14 cellular contexts compared by ENCODE assay signal in genomic region chr2:170013802-170014551, GRCh38.
DNase-seq lines count a peak whose midpoint lies in the region; ATAC-seq, FAIRE-seq and TF ChIP-seq lines count a peak whose summit lies in the region.
"Had no signal": no experiment of that assay in that cellular context is flagged by ENCODE, and none has a peak within 500 bp of the region (broad histone marks: within the 10 kb centered on the region; RNA-seq: fewer than 3 reads in every experiment).

No MANE protein-coding gene starts in this region.

- H3K36me3 Mint-ChIP-seq in GM23338 (ENCODE audit: low read depth) (no peaks in the 10 kb centered on the region), endothelial cell (ENCODE audit: low read depth, unreplicated experiment) (no peaks in the 10 kb centered on the region)

- FAIRE-seq in HepG2 (lab: Jason Lieb, UNC): no peak

- H2BK15ac ChIP-seq in neuronal stem cell (ENCODE audit: low read length): no peak overlapping the region

- CTCF ChIA-PET in HepG2 (lab: Yijun Ruan, JAX; ENCODE audit: low intra/inter-chr PET ratio, low total read pairs): no interaction called here

- H3K4me3 Mint-ChIP-seq in GM23338 (no peak overlapping the region), endothelial cell (ENCODE audit: unreplicated experiment) (no peak overlapping the region)
- H3K4me3 Mint-ChIP-seq: CD14-positive monocyte, memory B cell had no signal

- POLR2A ChIA-PET in HepG2 (lab: Yijun Ruan, JAX): no interaction called here

- no peak overlapping the region for H2BK12ac ChIP-seq in neuronal stem cell (ENCODE audit: low read length)

- no peak overlapping the region for H4K8ac ChIP-seq in neuronal stem cell (ENCODE audit: low read depth, low read length)

- TF ChIP-seq POLR2A in HepG2 (IDR thresholded peaks at IDR 0.05; ENCODE audit: insufficient read depth in 1 of 2, low read depth in 2 of 2, low read length in 2 of 2): no peak

- H3F3A ChIP-seq in GM23338 (replicated peaks; ENCODE audit: low read depth): no peaks in the 10 kb centered on the region

- H4K20me1 ChIP-seq in GM23338 (replicated peaks; ENCODE audit: insufficient read depth): no peaks in the 10 kb centered on the region
- H4K20me1 ChIP-seq in HepG2 (ENCODE audit: insufficient read depth, low read length): no peaks in the 10 kb centered on the region

- TF ChIP-seq CTCF in GM23338 (conservative IDR thresholded peaks at IDR 0.05; ENCODE audit: low read depth in 2 of 2) (0 out of 4 replicates have a peak, but pooled peaks of 1 of the 2 experiments have one; percentile 21), endothelial cell (IDR thresholded peaks at IDR 0.05; ENCODE audit: unreplicated experiment) (no peak), HepG2 (CRISPR knock-in tag; IDR thresholded peaks at IDR 0.05) (no peak)

- H3K9me3 ChIP-seq in neuronal stem cell (replicated peaks in 1 of 2; ENCODE audit: control insufficient read depth in 2 of 2, insufficient read depth in 1 of 2, low read depth in 1 of 2, low read length in 2 of 2) (no peaks in the 10 kb centered on the region), HepG2 (ENCODE audit: low read length) (no peaks in the 10 kb centered on the region)
- H3K9me3 ChIP-seq: stomach had no signal

- no peak overlapping the region for H2BK120ac ChIP-seq in neuronal stem cell (ENCODE audit: low read depth, low read length)

- H3K9ac ChIP-seq in neuronal stem cell (ENCODE audit: low read depth, low read length, poor library complexity) (no peak overlapping the region), HepG2 (ENCODE audit: insufficient read depth, low read depth, low read length) (no peak overlapping the region)

- ATAC-seq in GM23338 (peak; percentile 38; the same call in 1 of the 3 replicates), GM19397 (IDR thresholded peaks at IDR 0.05; ENCODE audit: unreplicated experiment) (no peak), HepG2 (no peak)

- H3K27me3 Mint-ChIP-seq in GM23338 (ENCODE audit: insufficient read depth, low read depth, poor library complexity): no peaks in the 10 kb centered on the region
- no peaks in the 10 kb centered on the region for H3K27me3 Mint-ChIP-seq in endothelial cell (ENCODE audit: unreplicated experiment)
- H3K27me3 Mint-ChIP-seq: memory B cell had no signal

- no peak overlapping the region for H3K18ac ChIP-seq in neuronal stem cell (ENCODE audit: low read length)

- no peak overlapping the region for H3K14ac ChIP-seq in neuronal stem cell (ENCODE audit: low read length)

- no peak overlapping the region for H3K27ac Mint-ChIP-seq in GM23338
- H3K27ac Mint-ChIP-seq in endothelial cell (ENCODE audit: unreplicated experiment): peak overlapping the region; percentile 76
- H3K27ac Mint-ChIP-seq: CD14-positive monocyte, memory B cell had no signal

- no peaks in the 10 kb centered on the region for H3K9me3 Mint-ChIP-seq in GM23338
- H3K9me3 Mint-ChIP-seq in endothelial cell (ENCODE audit: unreplicated experiment): no peaks in the 10 kb centered on the region
- H3K9me3 Mint-ChIP-seq: CD14-positive monocyte, memory B cell had no signal

- H3K27ac ChIP-seq in GM23338 (ENCODE audit: low read depth) (no peak overlapping the region), neuronal stem cell (replicated peaks; ENCODE audit: low read length) (peak overlapping the region; percentile 12), HepG2 (ENCODE audit: extremely low read length, insufficient read depth, low read length) (no peak overlapping the region)
- H3K27ac ChIP-seq: stomach had no signal

- H3K79me2 ChIP-seq in GM23338 (replicated peaks; ENCODE audit: insufficient read depth) (no peaks in the 10 kb centered on the region), HepG2 (ENCODE audit: insufficient read depth, low read length) (no peaks in the 10 kb centered on the region)

- H3K9me2 ChIP-seq in GM23338 (ENCODE audit: insufficient read depth): no peaks in the 10 kb centered on the region

- H4K91ac ChIP-seq in neuronal stem cell (ENCODE audit: low read depth, low read length, poor library complexity): no peak overlapping the region

- TF ChIP-seq EP300 in HepG2 (IDR thresholded peaks at IDR 0.05; ENCODE audit: low read depth in 2 of 2, low read length in 2 of 2) (no peak), HepG2 (CRISPR knock-in tag; IDR thresholded peaks at IDR 0.05; ENCODE audit: borderline replicate concordance) (no peak)

- no CpG with 5 or more reads among the region's 5 CpGs for WGBS in neuronal stem cell (ENCODE audit: extremely low coverage in 2 of 2, insufficient read length in 2 of 2, insufficient replicate concordance in 1 of 2), 2 donors
- 96% methylated on average over 5 of the region's 5 CpGs for WGBS in HepG2 (ENCODE audit: low lambda C conversion rate)

- no peak overlapping the region for H3K4me2 ChIP-seq in GM23338
- no peak overlapping the region for H3K4me2 ChIP-seq in neuronal stem cell (ENCODE audit: insufficient read depth, low read length, poor library complexity, severe bottlenecking)
- H3K4me2 ChIP-seq in HepG2 (ENCODE audit: low read depth, low read length): no peak overlapping the region

- H3K23ac ChIP-seq in neuronal stem cell (ENCODE audit: low read depth, low read length, poor library complexity): no peak overlapping the region

- DNase-seq in GM23338 (ENCODE audit: low spot score) (peak; percentile 36), SK-N-DZ (ENCODE audit: low spot score) (peak; percentile 9), endothelial cell (ENCODE audit: low spot score) (peak; percentile 66), neuronal stem cell (ENCODE audit: low spot score) (peak; percentile 12), kidney tubule cell (ENCODE audit: low spot score) (no peak), GOT3 (lab: John Stamatoyannopoulos, UW) (no peak), HepG2 (ENCODE audit: low spot score) (no peak)
- DNase-seq: activated naive CD4-positive, alpha-beta T cell treated with Interleukin-2 at 50 U/mL for 16 hours; cortex of kidney; NCI-H774; stomach had no signal

- in situ Hi-C loops in HepG2 (cut with HindIII; ENCODE audit: extremely low pct_ligation_motif_present, low pct_unique_long_range_greater_than_20kb): no loop called here

- H3K36me3 ChIP-seq in GM23338 (ENCODE audit: insufficient read depth): no peaks in the 10 kb centered on the region
- H3K36me3 ChIP-seq in neuronal stem cell (replicated peaks in 1 of 2; ENCODE audit: control insufficient read depth in 2 of 2, insufficient read depth in 2 of 2, low read length in 2 of 2): no peaks in the 10 kb centered on the region
- peaks cover 2 to 9% of the 10 kb centered on the region in 2 experiments; a peak in 4 of 5 replicates for H3K36me3 ChIP-seq in HepG2 (replicated peaks in 1 of 2; ENCODE audit: control insufficient read depth in 1 of 2, insufficient read depth in 2 of 2, low read length in 2 of 2)

- no TSS peak for BruUV-seq in HepG2 (replicated peaks; lab: Mats Ljungman, UMichigan)

- no peak overlapping the region for H2AK5ac ChIP-seq in neuronal stem cell (ENCODE audit: low read depth, low read length)

- H3K27me3 ChIP-seq in GM23338 (ENCODE audit: insufficient read depth): no peaks in the 10 kb centered on the region
- H3K27me3 ChIP-seq in neuronal stem cell (ENCODE audit: control insufficient read depth in 3 of 3, insufficient read depth in 3 of 3, low read depth in 1 of 3, low read length in 3 of 3): no peaks in the 10 kb centered on the region
- H3K27me3 ChIP-seq in HepG2 (ENCODE audit: control insufficient read depth in 1 of 2, insufficient read depth in 2 of 2, low read length in 2 of 2): no peaks in the 10 kb centered on the region
- H3K27me3 ChIP-seq: stomach had no signal

- no peak overlapping the region for H2BK5ac ChIP-seq in neuronal stem cell (ENCODE audit: low read length)

- H3K4me1 Mint-ChIP-seq in GM23338: peaks cover 3% of the 10 kb centered on the region
- peaks cover 3% of the 10 kb centered on the region for H3K4me1 Mint-ChIP-seq in endothelial cell (ENCODE audit: unreplicated experiment)
- H3K4me1 Mint-ChIP-seq: CD14-positive monocyte, memory B cell had no signal

- no peaks in the 10 kb centered on the region for H3K79me1 ChIP-seq in neuronal stem cell (ENCODE audit: low read depth, low read length)

- H2AFZ ChIP-seq in GM23338 (no peak overlapping the region), neuronal stem cell (ENCODE audit: low read length) (no peak overlapping the region), HepG2 (ENCODE audit: low read length) (no peak overlapping the region)

- TF ChIP-seq RAD21 in HepG2 (CRISPR knock-in tag; IDR thresholded peaks at IDR 0.05): no peak

- no peak overlapping the region for H3K4me3 ChIP-seq in GM23338
- no peak overlapping the region for H3K4me3 ChIP-seq in neuronal stem cell (ENCODE audit: low read length in 2 of 2)
- H3K4me3 ChIP-seq in HepG2 (replicated peaks in 1 of 3; ENCODE audit: insufficient read depth in 1 of 3, low read depth in 2 of 3, low read length in 3 of 3): no peak overlapping the region
- H3K4me3 ChIP-seq: stomach had no signal

- no peak overlapping the region for H3K4ac ChIP-seq in neuronal stem cell (ENCODE audit: low read length)

- no peaks in the 10 kb centered on the region for H3K4me1 ChIP-seq in GM23338 (ENCODE audit: insufficient read depth)
- no peaks in the 10 kb centered on the region for H3K4me1 ChIP-seq in neuronal stem cell (ENCODE audit: control insufficient read depth in 2 of 2, insufficient read depth in 1 of 2, low read depth in 1 of 2, low read length in 2 of 2)
- no peaks in the 10 kb centered on the region for H3K4me1 ChIP-seq in HepG2 (ENCODE audit: insufficient read depth, low read length)
- H3K4me1 ChIP-seq: stomach had no signal

- intact Hi-C loops in HepG2 (cut with micrococcal nuclease; ENCODE audit: unreplicated experiment): no loop called here

TF ChIP-seq in GM23338, 12 proteins besides CTCF, POLR2A, EP300 and RAD21 (continues in another document):
- TF ChIP-seq EZH2 (IDR thresholded peaks at IDR 0.05; ENCODE audit: low read depth, unreplicated experiment): no peak

TF ChIP-seq in HepG2, 621 proteins besides CTCF, POLR2A, EP300 and RAD21 (continues in another document):
- TF ChIP-seq POGK (CRISPR knock-in tag; conservative IDR thresholded peaks at IDR 0.05): no peak
- TF ChIP-seq ZNF382 (CRISPR knock-in tag; IDR thresholded peaks at IDR 0.05; ENCODE audit: borderline replicate concordance): no peak
- no peak for TF ChIP-seq ZNF343 (CRISPR knock-in tag; IDR thresholded peaks at IDR 0.05)

Comparison
In these comparisons a context has a peak if more than half of its experiments do, and no peak if none do; other contexts are left out.
1. DNase-seq: peak in GM23338 (single experiment), SK-N-DZ (single experiment), endothelial cell (single experiment) and neuronal stem cell (single experiment); none in kidney tubule cell (single experiment), GOT3 (single experiment) and HepG2 (single experiment).